Comparison of ENCODE assay signal across 16 cellular contexts in genomic region chr5:63128018-63128417, GRCh38.
DNase-seq lines count a peak whose midpoint lies in the region; ATAC-seq, FAIRE-seq and TF ChIP-seq lines count a peak whose summit lies in the region.
"Had no signal": no experiment of that assay in that cellular context is flagged by ENCODE, and none has a peak within 500 bp of the region (broad histone marks: within the 10 kb centered on the region; RNA-seq: fewer than 3 reads in every experiment).

No MANE protein-coding gene starts in this region.

- no peaks in the 10 kb centered on the region for H3K4me1 ChIP-seq in endothelial cell of umbilical vein (ENCODE audit: control insufficient read depth, extremely low read depth, insufficient read depth, low read length)

- POLR2A ChIA-PET in endothelial cell of umbilical vein (lab: Charles Lee) = no interaction called here

- FAIRE-seq in endothelial cell of umbilical vein (lab: Jason Lieb, UNC) = peak; percentile 68
- FAIRE-seq: GM12892, K562, keratinocyte had no signal

- H3K36me3 Mint-ChIP-seq in activated T-helper 1 cell treated with anti-CD3 and anti-CD28 coated beads, Interleukin-12 subunit alpha, Interleukin-12 subunit beta, Interleukin-2, Interleukin-4 antibody, amounts not matched to agents 30 ng/mL and 10 ng/mL and 1 ng/mL, durations not matched to agents 14 hours and 24 hours and 36 hours (ENCODE audit: low read depth) = no peaks in the 10 kb centered on the region
- H3K36me3 Mint-ChIP-seq: mesothelial cell of epicardium; stimulated activated effector memory CD8-positive, alpha-beta T cell treated with anti-CD3 and anti-CD28 coated beads, Interleukin-12 subunit alpha, Interleukin-12 subunit beta, amount 100 ng/mL, for 72 hours had no signal

- peaks cover 2% of the 10 kb centered on the region for H3K27me3 Mint-ChIP-seq in activated T-helper 1 cell treated with anti-CD3 and anti-CD28 coated beads, Interleukin-12 subunit alpha, Interleukin-12 subunit beta, Interleukin-2, Interleukin-4 antibody, amounts not matched to agents 30 ng/mL and 10 ng/mL and 1 ng/mL, durations not matched to agents 14 hours and 24 hours and 36 hours (ENCODE audit: insufficient read depth)

- no peaks in the 10 kb centered on the region for H4K20me1 ChIP-seq in endothelial cell of umbilical vein (replicated peaks; ENCODE audit: control insufficient read depth, extremely low read depth, insufficient read depth, low read length)

- no peaks in the 10 kb centered on the region for H3K79me2 ChIP-seq in endothelial cell of umbilical vein (ENCODE audit: control insufficient read depth, insufficient read depth, low read length)

- no peak overlapping the region for H3K4me3 Mint-ChIP-seq in activated T-helper 1 cell treated with anti-CD3 and anti-CD28 coated beads, Interleukin-12 subunit alpha, Interleukin-12 subunit beta, Interleukin-2, Interleukin-4 antibody, amounts not matched to agents 30 ng/mL and 10 ng/mL and 1 ng/mL, durations not matched to agents 14 hours and 24 hours and 36 hours
- H3K4me3 Mint-ChIP-seq: mesothelial cell of epicardium; neural crest cell; stimulated activated effector memory CD8-positive, alpha-beta T cell treated with anti-CD3 and anti-CD28 coated beads, Interleukin-12 subunit alpha, Interleukin-12 subunit beta, amount 100 ng/mL, for 72 hours had no signal

- H3K4me2 ChIP-seq in endothelial cell of umbilical vein (ENCODE audit: insufficient read depth, low read length) = no peak overlapping the region

- dilution Hi-C loops in endothelial cell of umbilical vein (cut with MboI; ENCODE audit: extremely low pct_ligation_motif_present, low sequenced_read_pairs) = no loop called here

- CTCF ChIA-PET in endothelial cell of umbilical vein (lab: Charles Lee) = interaction anchor here (1.1 kb wide), 1 partner anchor 181 kb away, joined by 3 read pairs; no protein-coding TSS in a partner anchor

- BruUV-seq in endothelial cell of umbilical vein (replicated peaks; lab: Mats Ljungman, UMichigan) = no TSS peak

- DNase-seq in DMS53 treated with DMSO at 0.1 percent for 48 hours (lab: John Stamatoyannopoulos, UW; ENCODE audit: unreplicated experiment) = peak; percentile 34
- DNase-seq in HT1080 (ENCODE audit: low read depth) = peak; percentile 5
- peak; percentile 4 for DNase-seq in endothelial cell of umbilical vein (ENCODE audit: low read depth, low spot score)
- DNase-seq in stimulated activated CD4-positive, alpha-beta T cell treated with anti-CD3 and anti-CD28 coated beads, Interleukin-4, amount 100 ng/mL, for 4 hours = no peak
- no peak for DNase-seq in NCI-H1694 treated with DMSO at 0.1 percent for 48 hours (lab: John Stamatoyannopoulos, UW)
- DNase-seq in activated T-helper 1 cell treated with anti-CD3 and anti-CD28 coated beads, Interleukin-12 subunit alpha, Interleukin-12 subunit beta, Interleukin-2, Interleukin-4 antibody, amounts not matched to agents 30 ng/mL and 10 ng/mL and 1 ng/mL, durations not matched to agents 14 hours and 24 hours and 36 hours (ENCODE audit: low spot score) = no peak
- no peak for DNase-seq in effector CD4-positive, alpha-beta T cell
- DNase-seq: stimulated activated CD4-positive, alpha-beta T cell treated with anti-CD3 and anti-CD28 coated beads, Interleukin-12 subunit alpha, Interleukin-12 subunit beta, amount 100 ng/mL, for 4 hours had no signal

- no peak overlapping the region for H3K27ac ChIP-seq in endothelial cell of umbilical vein (ENCODE audit: insufficient read depth, low read depth, low read length)

- H3K9me3 Mint-ChIP-seq in activated T-helper 1 cell treated with anti-CD3 and anti-CD28 coated beads, Interleukin-12 subunit alpha, Interleukin-12 subunit beta, Interleukin-2, Interleukin-4 antibody, amounts not matched to agents 30 ng/mL and 10 ng/mL and 1 ng/mL, durations not matched to agents 14 hours and 24 hours and 36 hours = no peaks in the 10 kb centered on the region
- H3K9me3 Mint-ChIP-seq: mesothelial cell of epicardium; neural crest cell; stimulated activated effector memory CD8-positive, alpha-beta T cell treated with anti-CD3 and anti-CD28 coated beads, Interleukin-12 subunit alpha, Interleukin-12 subunit beta, amount 100 ng/mL, for 72 hours had no signal

- no peaks in the 10 kb centered on the region for H3K9me1 ChIP-seq in endothelial cell of umbilical vein (replicated peaks; ENCODE audit: control insufficient read depth, extremely low read depth, insufficient read depth, low read length)

- H3K4me1 Mint-ChIP-seq in activated T-helper 1 cell treated with anti-CD3 and anti-CD28 coated beads, Interleukin-12 subunit alpha, Interleukin-12 subunit beta, Interleukin-2, Interleukin-4 antibody, amounts not matched to agents 30 ng/mL and 10 ng/mL and 1 ng/mL, durations not matched to agents 14 hours and 24 hours and 36 hours (ENCODE audit: low read depth) = no peaks in the 10 kb centered on the region
- H3K4me1 Mint-ChIP-seq: stimulated activated effector memory CD8-positive, alpha-beta T cell treated with anti-CD3 and anti-CD28 coated beads, Interleukin-12 subunit alpha, Interleukin-12 subunit beta, amount 100 ng/mL, for 72 hours had no signal

- no peak overlapping the region for H3K27ac Mint-ChIP-seq in activated T-helper 1 cell treated with anti-CD3 and anti-CD28 coated beads, Interleukin-12 subunit alpha, Interleukin-12 subunit beta, Interleukin-2, Interleukin-4 antibody, amounts not matched to agents 30 ng/mL and 10 ng/mL and 1 ng/mL, durations not matched to agents 14 hours and 24 hours and 36 hours
- H3K27ac Mint-ChIP-seq: mesothelial cell of epicardium; stimulated activated effector memory CD8-positive, alpha-beta T cell treated with anti-CD3 and anti-CD28 coated beads, Interleukin-12 subunit alpha, Interleukin-12 subunit beta, amount 100 ng/mL, for 72 hours had no signal

- no peaks in the 10 kb centered on the region for H3K36me3 ChIP-seq in endothelial cell of umbilical vein (ENCODE audit: control insufficient read depth in 2 of 2, extremely low read depth in 1 of 2, insufficient read depth in 2 of 2, low read length in 2 of 2)

- H3K27me3 ChIP-seq in endothelial cell of umbilical vein (ENCODE audit: control insufficient read depth in 2 of 2, insufficient read depth in 2 of 2, low read length in 2 of 2) = no peaks in the 10 kb centered on the region

- H3K9ac ChIP-seq in endothelial cell of umbilical vein (replicated peaks; ENCODE audit: extremely low read depth, insufficient read depth, low read length) = no peak overlapping the region

- intact Hi-C loops in endothelial cell of umbilical vein (cut with micrococcal nuclease) = loop anchor here (10.0 kb wide), 1 partner anchor 663 kb away; no protein-coding TSS in a partner anchor
- intact Hi-C loops in activated T-helper 1 cell treated with anti-CD3 and anti-CD28 coated beads, Interleukin-12 subunit alpha, Interleukin-12 subunit beta, Interleukin-2, Interleukin-4 antibody, amounts not matched to agents 30 ng/mL and 10 ng/mL and 1 ng/mL, durations not matched to agents 14 hours and 24 hours and 36 hours (cut with micrococcal nuclease) = no loop called here

- H3K4me3 ChIP-seq in endothelial cell of umbilical vein (replicated peaks in 1 of 3; ENCODE audit: insufficient read depth in 1 of 3, low read depth in 1 of 3, low read length in 3 of 3) = no peak overlapping the region
- H3K4me3 ChIP-seq: K562 had no signal

- TF ChIP-seq POLR2A in endothelial cell of umbilical vein (IDR thresholded peaks at IDR 0.05; ENCODE audit: low read depth, low read length) = no peak

- H3K9me3 ChIP-seq in endothelial cell of umbilical vein (replicated peaks; ENCODE audit: control insufficient read depth, insufficient read depth, low read length) = no peaks in the 10 kb centered on the region

- peak; percentile 37 for ATAC-seq in GM21786 (IDR thresholded peaks at IDR 0.05; ENCODE audit: unreplicated experiment)
- ATAC-seq: K562; Right ventricle myocardium inferior; stimulated activated effector memory CD8-positive, alpha-beta T cell treated with anti-CD3 and anti-CD28 coated beads, Interleukin-12 subunit alpha, Interleukin-12 subunit beta, amount 100 ng/mL, for 72 hours had no signal

- peak overlapping the region; percentile 12 for H2AFZ ChIP-seq in endothelial cell of umbilical vein (ENCODE audit: low read depth, low read length)

- no peak for TF ChIP-seq CTCF in endothelial cell of umbilical vein (IDR thresholded peaks at IDR 0.05; ENCODE audit: extremely low read depth in 1 of 2, insufficient read depth in 1 of 2, low read depth in 1 of 2, low read length in 2 of 2)

TF ChIP-seq in endothelial cell of umbilical vein, 7 proteins besides CTCF, POLR2A, EP300 and RAD21:
- TF ChIP-seq FOS (IDR thresholded peaks at IDR 0.05; ENCODE audit: borderline replicate concordance, insufficient read depth, low read length) (no peak), MYC (IDR thresholded peaks at IDR 0.05; ENCODE audit: low read depth, low read length) (no peak), MAX (IDR thresholded peaks at IDR 0.05; ENCODE audit: insufficient read depth, insufficient read length) (no peak), EZH2 (IDR thresholded peaks at IDR 0.05; ENCODE audit: borderline replicate concordance, low read depth, low read length, severe bottlenecking) (no peak), JUN (IDR thresholded peaks at IDR 0.05; ENCODE audit: borderline replicate concordance, insufficient read depth, insufficient read length, low read depth) (no peak), POLR2AphosphoS5 (IDR thresholded peaks at IDR 0.05; ENCODE audit: insufficient read depth, low read depth, low read length) (no peak), GATA2 (IDR thresholded peaks at IDR 0.05; ENCODE audit: insufficient read depth, insufficient read length, low read depth, low read length) (no peak)

Comparison
In these comparisons a context has a peak if more than half of its experiments do, and no peak if none do; other contexts are left out.
1. DNase-seq: peak in DMS53 treated with DMSO at 0.1 percent for 48 hours (single experiment), HT1080 (single experiment) and endothelial cell of umbilical vein (single experiment); none in stimulated activated CD4-positive, alpha-beta T cell treated with anti-CD3 and anti-CD28 coated beads, Interleukin-4, amount 100 ng/mL, for 4 hours (0 of 2), NCI-H1694 treated with DMSO at 0.1 percent for 48 hours (single experiment), activated T-helper 1 cell treated with anti-CD3 and anti-CD28 coated beads, Interleukin-12 subunit alpha, Interleukin-12 subunit beta, Interleukin-2, Interleukin-4 antibody, amounts not matched to agents 30 ng/mL and 10 ng/mL and 1 ng/mL, durations not matched to agents 14 hours and 24 hours and 36 hours (single experiment) and effector CD4-positive, alpha-beta T cell (single experiment).